10 cellular contexts compared by ENCODE assay signal in the genomic region with DNA sequence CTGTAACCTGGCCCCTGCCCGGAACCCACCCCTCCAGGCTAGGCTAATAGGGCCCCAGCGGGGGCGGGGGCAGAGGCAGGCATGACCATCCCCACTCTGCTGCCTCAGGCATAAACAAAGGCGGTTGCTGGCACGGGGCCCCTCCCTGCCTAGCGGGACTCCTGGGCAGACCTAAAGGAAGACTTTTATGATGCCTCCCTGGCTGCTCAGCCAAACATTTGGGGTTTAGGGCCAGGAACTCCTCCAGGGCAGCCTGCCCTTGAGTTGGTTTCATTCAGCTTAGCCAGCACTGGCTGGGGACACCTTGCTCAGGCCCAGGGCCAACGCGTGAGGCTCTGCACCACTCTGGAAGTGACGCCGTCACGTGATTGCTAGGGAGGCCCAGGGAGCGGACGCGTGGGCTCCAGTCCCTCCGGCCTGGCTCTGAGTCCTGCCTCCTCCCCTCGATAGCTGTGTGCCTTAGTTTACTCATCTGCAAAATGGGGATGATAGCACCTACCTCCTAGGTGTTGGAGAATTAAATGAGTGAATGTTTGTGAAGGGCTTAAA. TPM values are rescaled to one million over a fixed set of nuclear protein-coding genes. Genes with fewer than 3 reads are reported as not detected.
DNase-seq lines count a peak whose midpoint lies in the region; ATAC-seq, FAIRE-seq and TF ChIP-seq lines count a peak whose summit lies in the region.
"Had no signal": no experiment of that assay in that cellular context is flagged by ENCODE, and none has a peak within 500 bp of the region (broad histone marks: within the 10 kb centered on the region; RNA-seq: fewer than 3 reads in every experiment).

No MANE protein-coding gene starts in this region.

- H3K36me3 ChIP-seq in DND-41 (ENCODE audit: insufficient read depth, low read length), result no peaks in the 10 kb centered on the region
- no peaks in the 10 kb centered on the region for H3K36me3 ChIP-seq in SJCRH30
- peaks cover 0 to under 1% (median 0%) of the 10 kb centered on the region in 3 donors for H3K36me3 ChIP-seq in pancreas

- no peak for FAIRE-seq in pancreas (lab: Jason Lieb, UNC)
- FAIRE-seq: GM12878 had no signal

- intact Hi-C loops in pancreas (cut with DNase I), result no loop called here

- H3K9me3 ChIP-seq in DND-41 (ENCODE audit: insufficient read depth, low read length, severe bottlenecking) (no peaks in the 10 kb centered on the region), SJCRH30 (replicated peaks) (no peaks in the 10 kb centered on the region), pancreas (no peaks in the 10 kb centered on the region)

- H3K4me3 ChIP-seq in DND-41 (ENCODE audit: low read depth in 1 of 2, low read length in 2 of 2), result no peak overlapping the region
- H3K4me3 ChIP-seq in SJCRH30, result no peak overlapping the region
- no peak overlapping the region for H3K4me3 ChIP-seq in pancreas
- H3K4me3 ChIP-seq: GM12878 had no signal

- H3K4me1 ChIP-seq in DND-41 (ENCODE audit: insufficient read depth, low read length) (no peaks in the 10 kb centered on the region), SJCRH30 (peaks cover 8% of the 10 kb centered on the region; the same call in 1 of the 2 replicates), pancreas (no peaks in the 10 kb centered on the region)

- no peak overlapping the region for H3K27ac ChIP-seq in DND-41 (ENCODE audit: low read length)
- H3K27ac ChIP-seq in SJCRH30, result no peak overlapping the region
- H3K27ac ChIP-seq in pancreas, result no peak overlapping the region

- DNase-seq in DND-41 (no peak), SJCRH30 (peak; percentile 74 to 77), globus pallidus (ENCODE audit: low spot score) (peak; percentile 23), pancreas (peak in 3 of 6 donors; percentile 24 to 70 (median 54)), SKM-1 treated with dmso at 0.1 percent for 144 hours (lab: John Stamatoyannopoulos, UW; ENCODE audit: unreplicated experiment) (no peak)
- no peak for DNase-seq in activated naive CD4-positive, alpha-beta T cell (lab: John Stamatoyannopoulos, UW)
- DNase-seq: CD4-positive, CD25-positive, alpha-beta regulatory T cell had no signal

- 80% methylated on average over 16 of the region's 16 CpGs for WGBS in pancreas, 2 donors

- H3K27me3 ChIP-seq in DND-41 (ENCODE audit: insufficient read depth, low read length, poor library complexity) (no peaks in the 10 kb centered on the region), SJCRH30 (no peaks in the 10 kb centered on the region), pancreas (no peaks in the 10 kb centered on the region)

- H3K4me2 ChIP-seq in DND-41 (ENCODE audit: insufficient read depth, low read length), result no peak overlapping the region

- no peak for TF ChIP-seq CTCF in DND-41 (IDR thresholded peaks at IDR 0.05; ENCODE audit: borderline replicate concordance, extremely low read depth, low read length, poor library complexity, severe bottlenecking)
- no peak for TF ChIP-seq CTCF in pancreas (IDR thresholded peaks at IDR 0.05)

- H4K20me1 ChIP-seq in DND-41 (ENCODE audit: insufficient read depth, low read length), result no peaks in the 10 kb centered on the region

- ATAC-seq in DND-41 (ENCODE audit: insufficient read depth, low read depth) (peak; percentile 23; the same call in 1 of the 3 replicates), pancreas (peak in 3 of 4 donors; percentile 17 to 32 (median 27)), HG03175 (IDR thresholded peaks at IDR 0.05; ENCODE audit: unreplicated experiment) (no peak), GM19455 (IDR thresholded peaks at IDR 0.05; ENCODE audit: unreplicated experiment) (no peak)
- ATAC-seq: GM12878 had no signal

- H3K79me2 ChIP-seq in DND-41 (ENCODE audit: insufficient read depth, low read length), result no peaks in the 10 kb centered on the region

- no peak overlapping the region for H2AFZ ChIP-seq in DND-41 (ENCODE audit: low read depth, low read length)

- no peak overlapping the region for H3K9ac ChIP-seq in DND-41 (ENCODE audit: low read depth, low read length)

RNA-seq across cellular contexts. Expression of a gene that starts 27.8 kb away (rescaled TPM):
- total RNA-seq in SJCRH30 (2014; rRNA removed; shearing (Covaris generic)), result 30.7 and 32.5 TPM in 2 replicates
- total RNA-seq in pancreas, result 10 to 100 TPM; 22.0 to 40.3 (median 27.4) TPM
- polyA plus RNA-seq in pancreas, result 10 to 100 TPM; 20.4 to 26.6 TPM

RNA-seq across cellular contexts. Expression of a gene that starts 41.1 kb away (rescaled TPM):
- total RNA-seq in SJCRH30 (2014; rRNA removed; shearing (Covaris generic)), result not detected in 2 replicates
- total RNA-seq in pancreas, result 10 to 100 TPM in 3 of 6 donors, 1 to 10 TPM in 3; 3.1 to 21.8 (median 10.3) TPM
- polyA plus RNA-seq in pancreas, result 1 to 10 TPM; 2.4 to 4.4 TPM
- total RNA-seq: CD4-positive, CD25-positive, alpha-beta regulatory T cell had no signal
- polyA plus RNA-seq: CD4-positive, CD25-positive, alpha-beta regulatory T cell had no signal

Comparison
In these comparisons a context has a peak if more than half of its experiments do, and no peak if none do; other contexts are left out.
1. ATAC-seq: peak in DND-41 (single experiment) and pancreas (3 of 4); none in HG03175 (single experiment) and GM19455 (single experiment).
2. DNase-seq: peak in SJCRH30 (2 of 2) and globus pallidus (single experiment); none in DND-41 (single experiment), SKM-1 treated with dmso at 0.1 percent for 144 hours (single experiment) and activated naive CD4-positive, alpha-beta T cell (0 of 4).